13 cellular contexts compared by ENCODE assay signal in the genomic region with DNA sequence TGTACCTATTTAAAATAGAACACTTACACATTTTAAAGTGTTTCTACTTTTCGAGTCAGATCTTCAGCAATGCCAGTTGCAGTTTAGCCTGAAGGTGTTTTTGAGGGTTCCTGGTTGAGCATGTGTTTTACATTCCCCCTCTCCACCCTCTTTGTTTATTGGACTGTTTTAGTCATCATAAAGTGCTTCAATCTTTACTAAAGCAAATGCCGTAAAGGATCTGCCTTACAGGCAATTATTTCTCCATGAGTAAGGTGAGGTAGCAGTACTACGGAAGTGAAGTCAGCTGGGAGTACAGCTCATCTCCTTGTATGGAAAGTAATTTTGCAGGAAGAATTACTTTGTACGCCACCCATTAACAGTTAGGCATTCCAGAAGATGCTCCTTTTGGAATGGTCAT. TPM values are rescaled to one million over a fixed set of nuclear protein-coding genes. Genes with fewer than 3 reads are reported as not detected.
A peak's percentile ranks its signal among the peaks of the same experiment; 100 is the strongest.
DNase-seq lines count a peak whose midpoint lies in the region; ATAC-seq and TF ChIP-seq lines count a peak whose summit lies in the region.
"Had no signal": no experiment of that assay in that cellular context is flagged by ENCODE, and none has a peak within 500 bp of the region (broad histone marks: within the 10 kb centered on the region; RNA-seq: fewer than 3 reads in every experiment).

No MANE protein-coding gene starts in this region.

- H3K27me3 ChIP-seq in RWPE2 (ENCODE audit: insufficient read depth, poor library complexity, severe bottlenecking): no peaks in the 10 kb centered on the region

- intact Hi-C loops in mucosa of descending colon (cut with DNase I, micrococcal nuclease): no loop called here

- H3K27ac ChIP-seq in RWPE2 (ENCODE audit: poor library complexity, severe bottlenecking) (peak overlapping the region; percentile 96), epithelial cell of prostate (peak overlapping the region; percentile 90)

- peak; percentile 78 for ATAC-seq in RWPE2 (ENCODE audit: low read depth)
- peak; percentile 88 for ATAC-seq in mucosa of descending colon
- ATAC-seq in HG02885 (IDR thresholded peaks at IDR 0.05; ENCODE audit: poor library complexity, unreplicated experiment): no peak

- TF ChIP-seq CTCF in RWPE2 (IDR thresholded peaks at IDR 0.05; ENCODE audit: poor library complexity, severe bottlenecking) (no peak), mucosa of descending colon (IDR thresholded peaks at IDR 0.05) (no peak), GM13977 (IDR thresholded peaks at IDR 0.05; ENCODE audit: extremely low read depth, insufficient read depth, missing control alignments) (no peak)

- H3K36me3 ChIP-seq in RWPE2 (ENCODE audit: low read depth): peaks cover 24% of the 10 kb centered on the region
- no peaks in the 10 kb centered on the region for H3K36me3 ChIP-seq in mucosa of descending colon (ENCODE audit: low read depth)

- H3K9me3 ChIP-seq in RWPE2 (ENCODE audit: severe bottlenecking) (no peaks in the 10 kb centered on the region), mucosa of descending colon (no peaks in the 10 kb centered on the region)

- in situ Hi-C loops in GM13977 (cut with MboI; ENCODE audit: low pct_unique_long_range_greater_than_20kb, low sequenced_read_pairs, unreplicated experiment): no loop called here

- DNase-seq in ELR (ENCODE audit: low read depth) (peak; percentile 96), RWPE2 (ENCODE audit: low spot score) (no peak), epithelial cell of prostate (ENCODE audit: low read depth, low spot score) (peak; percentile 88), mucosa of descending colon (no peak), HuH-7.5 (ENCODE audit: low spot score) (no peak), NCI-H748 (lab: John Stamatoyannopoulos, UW; ENCODE audit: unreplicated experiment) (no peak), GM13977 (ENCODE audit: low spot score) (no peak)
- DNase-seq: activated CD8-positive, alpha-beta memory T cell treated with anti-CD3 and anti-CD28 coated beads, Interleukin-2, amount 50 U/mL, for 48 hours; CD4-positive, alpha-beta T cell; Karpas-422; kidney; NCI-H2081 treated with DMSO at 0.1 percent for 48 hours had no signal

- H3K4me3 ChIP-seq in RWPE2 (ENCODE audit: severe bottlenecking) (no peak overlapping the region), mucosa of descending colon (no peak overlapping the region)

- H3K4me1 ChIP-seq in RWPE2 (ENCODE audit: insufficient read depth, poor library complexity, severe bottlenecking): peaks cover 77% of the 10 kb centered on the region
- H3K4me1 ChIP-seq in mucosa of descending colon (ENCODE audit: low read depth): no peaks in the 10 kb centered on the region

RNA-seq across cellular contexts. Expression of a gene that starts 36.9 kb away (rescaled TPM):
- total RNA-seq in mucosa of descending colon: 100 to 1,000 TPM; 137 to 183 (median 160) TPM

Comparison
In these comparisons a context has a peak if more than half of its experiments do, and no peak if none do; other contexts are left out.
1. DNase-seq: peak in ELR (single experiment) and epithelial cell of prostate (single experiment); none in RWPE2 (single experiment), mucosa of descending colon (0 of 3), HuH-7.5 (single experiment), NCI-H748 (single experiment) and GM13977 (single experiment).